Comparison of ENCODE assay signal across 15 cellular contexts in genomic region chr15:69887553-69887952, GRCh38.
DNase-seq lines count a peak whose midpoint lies in the region; ATAC-seq and TF ChIP-seq lines count a peak whose summit lies in the region.
"Had no signal": no experiment of that assay in that cellular context is flagged by ENCODE, and none has a peak within 500 bp of the region (broad histone marks: within the 10 kb centered on the region; RNA-seq: fewer than 3 reads in every experiment).

No MANE protein-coding gene starts in this region.

- H3F3A ChIP-seq in neural progenitor cell (ENCODE audit: low read depth), result peaks cover 13% of the 10 kb centered on the region

- no peak overlapping the region for H2AFZ ChIP-seq in neural progenitor cell (replicated peaks)
- H2AFZ ChIP-seq: GM23338 had no signal

- H3K9me3 Mint-ChIP-seq in activated CD4-positive, alpha-beta T cell treated with anti-CD3 and anti-CD28 coated beads, Interleukin-2, amount 10 ng/mL, durations not matched to agents 7 days and 5 days, result peaks cover 2% of the 10 kb centered on the region
- peaks cover 4% of the 10 kb centered on the region for H3K9me3 Mint-ChIP-seq in activated CD4-positive, alpha-beta T cell treated with anti-CD3 and anti-CD28 coated beads for 36 hours (ENCODE audit: low read depth)
- peaks cover 38% of the 10 kb centered on the region for H3K9me3 Mint-ChIP-seq in neural progenitor cell
- H3K9me3 Mint-ChIP-seq: HFFc6 had no signal

- ATAC-seq in activated CD4-positive, alpha-beta T cell treated with anti-CD3 and anti-CD28 coated beads for 36 hours, result no peak
- ATAC-seq: CD8-positive, alpha-beta T cell; GM23338 had no signal

- H3K36me3 ChIP-seq in HEK293 (ENCODE audit: control insufficient read depth in 2 of 2, insufficient read depth in 1 of 2, low read length in 2 of 2) (no peaks in the 10 kb centered on the region), neural progenitor cell (no peaks in the 10 kb centered on the region)
- H3K36me3 ChIP-seq: BLaER1 had no signal

- H3K4me1 ChIP-seq in HEK293 (ENCODE audit: control insufficient read depth, insufficient read depth, low read length) (peaks cover 11% of the 10 kb centered on the region), neural progenitor cell (peaks cover 16% of the 10 kb centered on the region)

- no peak overlapping the region for H3K4me3 ChIP-seq in HEK293 (ENCODE audit: low read depth, low read length)
- H3K4me3 ChIP-seq in neural progenitor cell, result no peak overlapping the region
- H3K4me3 ChIP-seq: BLaER1, GM23338 had no signal

- H3K9me3 ChIP-seq in HEK293 (ENCODE audit: control insufficient read depth, insufficient read depth, low read depth, low read length) (peaks cover 2% of the 10 kb centered on the region; the same call in 1 of the 2 replicates), neural progenitor cell (ENCODE audit: low read depth) (no peaks in the 10 kb centered on the region)

- TF ChIP-seq CTCF in HEK293 (tag by site-specific recombination; IDR thresholded peaks at IDR 0.05) (no peak), neural progenitor cell (IDR thresholded peaks at IDR 0.05) (no peak), RWPE1 (conservative IDR thresholded peaks at IDR 0.05; ENCODE audit: low read depth) (no peak)

- H3K36me3 Mint-ChIP-seq in activated CD4-positive, alpha-beta T cell treated with anti-CD3 and anti-CD28 coated beads, Interleukin-2, amount 10 ng/mL, durations not matched to agents 7 days and 5 days (ENCODE audit: low read depth), result no peaks in the 10 kb centered on the region
- H3K36me3 Mint-ChIP-seq in activated CD4-positive, alpha-beta T cell treated with anti-CD3 and anti-CD28 coated beads for 36 hours (ENCODE audit: low read depth), result no peaks in the 10 kb centered on the region
- H3K36me3 Mint-ChIP-seq in neural progenitor cell, result peaks cover 4% of the 10 kb centered on the region
- H3K36me3 Mint-ChIP-seq: CD8-positive, alpha-beta T cell had no signal

- DNase-seq in activated CD4-positive, alpha-beta T cell treated with anti-CD3 and anti-CD28 coated beads, Interleukin-2, amount 10 ng/mL, durations not matched to agents 7 days and 5 days, result no peak
- DNase-seq in activated CD4-positive, alpha-beta T cell treated with anti-CD3 and anti-CD28 coated beads for 36 hours, result no peak
- DNase-seq in neural progenitor cell (ENCODE audit: low spot score) (no peak), amniotic stem cell (lab: John Stamatoyannopoulos, UW) (no peak), COR-L47 (lab: John Stamatoyannopoulos, UW) (no peak), RWPE1 (ENCODE audit: low spot score) (no peak)
- DNase-seq: 8988T; CD8-positive, alpha-beta T cell; DMS53; GDM1; HCEC 1CT; HFFc6 had no signal

- no peak overlapping the region for H3K9ac ChIP-seq in neural progenitor cell
- H3K9ac ChIP-seq: BLaER1 had no signal

- intact Hi-C loops in activated CD4-positive, alpha-beta T cell treated with anti-CD3 and anti-CD28 coated beads for 36 hours (cut with DNase I, micrococcal nuclease), result no loop called here

- POLR2A ChIA-PET in activated CD4-positive, alpha-beta T cell treated with anti-CD3 and anti-CD28 coated beads, Interleukin-2, amount 10 ng/mL, durations not matched to agents 7 days and 5 days (lab: Charles Lee), result no interaction called here
- POLR2A ChIA-PET in activated CD4-positive, alpha-beta T cell treated with anti-CD3 and anti-CD28 coated beads for 36 hours (lab: Charles Lee), result no interaction called here
- POLR2A ChIA-PET in HEK293 (lab: Yijun Ruan, JAX) (interaction anchor here (0.6 kb wide), 1 partner anchor 11 kb away, joined by 3 read pairs; no protein-coding TSS in a partner anchor), RWPE1 (lab: Yijun Ruan, JAX; ENCODE audit: low non-redundant PET) (no interaction called here)

- no peaks in the 10 kb centered on the region for H3K27me3 ChIP-seq in neural progenitor cell

- no peak overlapping the region for H3K4me2 ChIP-seq in neural progenitor cell
- H3K4me2 ChIP-seq: BLaER1, GM23338 had no signal

- H3K27me3 Mint-ChIP-seq in activated CD4-positive, alpha-beta T cell treated with anti-CD3 and anti-CD28 coated beads, Interleukin-2, amount 10 ng/mL, durations not matched to agents 7 days and 5 days, result peaks cover 11% of the 10 kb centered on the region
- no peaks in the 10 kb centered on the region for H3K27me3 Mint-ChIP-seq in activated CD4-positive, alpha-beta T cell treated with anti-CD3 and anti-CD28 coated beads for 36 hours
- H3K27me3 Mint-ChIP-seq in neural progenitor cell (ENCODE audit: insufficient read depth, low read depth), result peaks cover 38% of the 10 kb centered on the region

- H3K4me1 Mint-ChIP-seq in activated CD4-positive, alpha-beta T cell treated with anti-CD3 and anti-CD28 coated beads, Interleukin-2, amount 10 ng/mL, durations not matched to agents 7 days and 5 days, result no peaks in the 10 kb centered on the region
- H3K4me1 Mint-ChIP-seq in activated CD4-positive, alpha-beta T cell treated with anti-CD3 and anti-CD28 coated beads for 36 hours, result peaks cover 6% of the 10 kb centered on the region
- H3K4me1 Mint-ChIP-seq in neural progenitor cell, result peaks cover 48% of the 10 kb centered on the region

- no peak overlapping the region for H3K27ac ChIP-seq in HEK293 (ENCODE audit: extremely low read depth, low read depth, low read length)
- H3K27ac ChIP-seq in neural progenitor cell, result no peak overlapping the region
- H3K27ac ChIP-seq in RWPE1, result no peak overlapping the region
- H3K27ac ChIP-seq: BLaER1 had no signal

- H3K79me2 ChIP-seq in neural progenitor cell (ENCODE audit: low read depth), result no peaks in the 10 kb centered on the region

- no peaks in the 10 kb centered on the region for H4K20me1 ChIP-seq in neural progenitor cell (ENCODE audit: low read depth)
- H4K20me1 ChIP-seq: BLaER1 had no signal

- CTCF ChIA-PET in activated CD4-positive, alpha-beta T cell treated with anti-CD3 and anti-CD28 coated beads, Interleukin-2, amount 10 ng/mL, durations not matched to agents 7 days and 5 days (lab: Charles Lee), result interaction anchor here (1.0 to 1.4 kb wide), 2 partner anchors 12 to 57 kb away, joined by 3 to 4 read pairs; no protein-coding TSS in a partner anchor
- CTCF ChIA-PET in activated CD4-positive, alpha-beta T cell treated with anti-CD3 and anti-CD28 coated beads for 36 hours (lab: Charles Lee), result interaction anchor here (1.0 to 1.6 kb wide), 2 partner anchors 24 to 291 kb away, joined by 3 to 4 read pairs; no protein-coding TSS in a partner anchor
- CTCF ChIA-PET in HEK293 (lab: Yijun Ruan, JAX), result no interaction called here
- CTCF ChIA-PET in RWPE1 (lab: Yijun Ruan, JAX), result no interaction called here

- H3K4me3 Mint-ChIP-seq in activated CD4-positive, alpha-beta T cell treated with anti-CD3 and anti-CD28 coated beads, Interleukin-2, amount 10 ng/mL, durations not matched to agents 7 days and 5 days, result no peak overlapping the region
- no peak overlapping the region for H3K4me3 Mint-ChIP-seq in activated CD4-positive, alpha-beta T cell treated with anti-CD3 and anti-CD28 coated beads for 36 hours
- no peak overlapping the region for H3K4me3 Mint-ChIP-seq in neural progenitor cell
- H3K4me3 Mint-ChIP-seq: CD8-positive, alpha-beta T cell; GM23338; HFFc6 had no signal

- H3K27ac Mint-ChIP-seq in activated CD4-positive, alpha-beta T cell treated with anti-CD3 and anti-CD28 coated beads, Interleukin-2, amount 10 ng/mL, durations not matched to agents 7 days and 5 days, result peak overlapping the region; percentile 10
- no peak overlapping the region for H3K27ac Mint-ChIP-seq in activated CD4-positive, alpha-beta T cell treated with anti-CD3 and anti-CD28 coated beads for 36 hours
- H3K27ac Mint-ChIP-seq in neural progenitor cell, result peak overlapping the region; percentile 1
- H3K27ac Mint-ChIP-seq: CD8-positive, alpha-beta T cell; GM23338; HFFc6 had no signal

TF ChIP-seq in HEK293, 187 proteins besides CTCF, POLR2A, EP300 and RAD21:
- peak; percentile 94 for TF ChIP-seq ZNF394 (tag by site-specific recombination; IDR thresholded peaks at IDR 0.05; ENCODE audit: borderline replicate concordance)
- TF ChIP-seq ZFHX2 (tag by site-specific recombination; conservative IDR thresholded peaks at IDR 0.05), result peak; percentile 42
- TF ChIP-seq ZNF266 (tag by site-specific recombination; IDR thresholded peaks at IDR 0.05; ENCODE audit: low read depth), result no peak
- no peak for TF ChIP-seq ZNF658 (tag by site-specific recombination; IDR thresholded peaks at IDR 0.05)
- TF ChIP-seq EGR2 (tag by site-specific recombination; IDR thresholded peaks at IDR 0.05; ENCODE audit: low read depth), result peak; percentile 17; the same call in 1 of the 2 replicates
- peak; percentile 54; the same call in 1 of the 2 replicates for TF ChIP-seq ZBTB48 (tag by site-specific recombination; IDR thresholded peaks at IDR 0.05)
- TF ChIP-seq BCL6B (tag by site-specific recombination; IDR thresholded peaks at IDR 0.05), result peak; percentile 91
- TF ChIP-seq, protein P1, sequence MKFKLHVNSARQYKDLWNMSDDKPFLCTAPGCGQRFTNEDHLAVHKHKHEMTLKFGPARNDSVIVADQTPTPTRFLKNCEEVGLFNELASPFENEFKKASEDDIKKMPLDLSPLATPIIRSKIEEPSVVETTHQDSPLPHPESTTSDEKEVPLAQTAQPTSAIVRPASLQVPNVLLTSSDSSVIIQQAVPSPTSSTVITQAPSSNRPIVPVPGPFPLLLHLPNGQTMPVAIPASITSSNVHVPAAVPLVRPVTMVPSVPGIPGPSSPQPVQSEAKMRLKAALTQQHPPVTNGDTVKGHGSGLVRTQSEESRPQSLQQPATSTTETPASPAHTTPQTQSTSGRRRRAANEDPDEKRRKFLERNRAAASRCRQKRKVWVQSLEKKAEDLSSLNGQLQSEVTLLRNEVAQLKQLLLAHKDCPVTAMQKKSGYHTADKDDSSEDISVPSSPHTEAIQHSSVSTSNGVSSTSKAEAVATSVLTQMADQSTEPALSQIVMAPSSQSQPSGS (tag by site-specific recombination; IDR thresholded peaks at IDR 0.05; ENCODE audit: low read depth), result peak; percentile 86
- no peak for TF ChIP-seq ZNF837 (tag by site-specific recombination; IDR thresholded peaks at IDR 0.05)
TF ChIP-seq in HEK293: peak in this region for 6.

Comparison
In these comparisons a context has a peak if more than half of its experiments do, and no peak if none do; other contexts are left out.
1. CTCF ChIA-PET loops: an anchor here in activated CD4-positive, alpha-beta T cell treated with anti-CD3 and anti-CD28 coated beads, Interleukin-2, amount 10 ng/mL, durations not matched to agents 7 days and 5 days (1.0 to 1.4 kb wide) and activated CD4-positive, alpha-beta T cell treated with anti-CD3 and anti-CD28 coated beads for 36 hours (1.0 to 1.6 kb wide); none called in HEK293 and RWPE1.